Comparison of ENCODE assay signal across 8 cellular contexts in genomic region chr11:75492181-75492820, GRCh38. TPM values are rescaled to one million over a fixed set of nuclear protein-coding genes. Genes with fewer than 3 reads are reported as not detected.
A peak's percentile ranks its signal among the peaks of the same experiment; 100 is the strongest.
DNase-seq lines count a peak whose midpoint lies in the region; ATAC-seq, FAIRE-seq and TF ChIP-seq lines count a peak whose summit lies in the region.

No MANE protein-coding gene starts in this region.

- H3K79me2 ChIP-seq in MM.1S (ENCODE audit: low read length) (no peaks in the 10 kb centered on the region), keratinocyte (ENCODE audit: control insufficient read depth, insufficient read depth, low read length) (no peaks in the 10 kb centered on the region)

- ATAC-seq in activated CD8-positive, alpha-beta T cell treated with anti-CD3 and anti-CD28 coated beads for 36 hours, result peak; percentile 99
- ATAC-seq in upper lobe of right lung (peak; percentile 37), GM18867 (IDR thresholded peaks at IDR 0.05; ENCODE audit: unreplicated experiment) (no peak)

- no peaks in the 10 kb centered on the region for H3K27me3 Mint-ChIP-seq in activated CD8-positive, alpha-beta T cell treated with anti-CD3 and anti-CD28 coated beads for 36 hours

- dilution Hi-C loops in keratinocyte (cut with MboI; ENCODE audit: extremely low pct_ligation_motif_present, low sequenced_read_pairs), result no loop called here

- no peak overlapping the region for H3K27ac ChIP-seq in MM.1S (ENCODE audit: low read length)
- H3K27ac ChIP-seq in keratinocyte (ENCODE audit: control insufficient read depth, insufficient read depth, low read length), result no peak overlapping the region
- H3K27ac ChIP-seq in upper lobe of right lung, result no peak overlapping the region

- DNase-seq in MM.1S (no peak), keratinocyte (ENCODE audit: low read depth, low spot score) (no peak), upper lobe of right lung (no peak), H7 (no peak), HAP-1 (ENCODE audit: low spot score in 2 of 2) (no peak)
- peak; percentile 78 for DNase-seq in activated CD8-positive, alpha-beta T cell treated with anti-CD3 and anti-CD28 coated beads for 36 hours

- H3K9me1 ChIP-seq in keratinocyte (ENCODE audit: control insufficient read depth, extremely low read depth, insufficient read depth, low read length), result no peaks in the 10 kb centered on the region

- H3K9me3 Mint-ChIP-seq in activated CD8-positive, alpha-beta T cell treated with anti-CD3 and anti-CD28 coated beads for 36 hours, result no peaks in the 10 kb centered on the region

- TF ChIP-seq CTCF in MM.1S (IDR thresholded peaks at IDR 0.05; ENCODE audit: low read length) (no peak), keratinocyte (optimal IDR thresholded peaks at IDR 0.05 in 1 of 3, IDR thresholded peaks at IDR 0.05 in 1 of 3, conservative IDR thresholded peaks at IDR 0.05 in 1 of 3; ENCODE audit: extremely low read depth in 1 of 3, insufficient read depth in 2 of 3, low read length in 3 of 3) (no peak), upper lobe of right lung (IDR thresholded peaks at IDR 0.05) (no peak)
- no peak for TF ChIP-seq CTCF in activated CD8-positive, alpha-beta T cell treated with anti-CD3 and anti-CD28 coated beads for 36 hours (IDR thresholded peaks at IDR 0.05)

- in situ Hi-C loops in HAP-1 (cut with MboI; ENCODE audit: low sequenced_read_pairs), result no loop called here

- intact Hi-C loops in activated CD8-positive, alpha-beta T cell treated with anti-CD3 and anti-CD28 coated beads for 36 hours (cut with micrococcal nuclease), result no loop called here
- intact Hi-C loops in upper lobe of right lung (cut with DNase I), result no loop called here

- no peaks in the 10 kb centered on the region for H3K9me3 ChIP-seq in MM.1S (replicated peaks; ENCODE audit: insufficient read depth, low read length)
- no peaks in the 10 kb centered on the region for H3K9me3 ChIP-seq in keratinocyte (ENCODE audit: control insufficient read depth, low read depth, low read length)
- no peaks in the 10 kb centered on the region for H3K9me3 ChIP-seq in upper lobe of right lung
- H3K9me3 ChIP-seq in HAP-1, result no peaks in the 10 kb centered on the region

- H3K4me1 Mint-ChIP-seq in activated CD8-positive, alpha-beta T cell treated with anti-CD3 and anti-CD28 coated beads for 36 hours (ENCODE audit: low read depth), result peaks cover 13% of the 10 kb centered on the region

- no peaks in the 10 kb centered on the region for H3K36me3 ChIP-seq in MM.1S (replicated peaks; ENCODE audit: insufficient read depth, low read length)
- no peaks in the 10 kb centered on the region for H3K36me3 ChIP-seq in keratinocyte (ENCODE audit: control insufficient read depth in 2 of 2, extremely low read depth in 1 of 2, insufficient read depth in 2 of 2, low read length in 2 of 2)
- H3K36me3 ChIP-seq in upper lobe of right lung, result no peaks in the 10 kb centered on the region
- no peaks in the 10 kb centered on the region for H3K36me3 ChIP-seq in H7 (replicated peaks; ENCODE audit: control insufficient read depth, insufficient read depth, low read length)
- no peaks in the 10 kb centered on the region for H3K36me3 ChIP-seq in HAP-1 (replicated peaks)

- H3K27me3 ChIP-seq in MM.1S (replicated peaks; ENCODE audit: insufficient read depth, low read length) (no peaks in the 10 kb centered on the region), keratinocyte (ENCODE audit: control insufficient read depth, extremely low read depth, insufficient read depth, low read length) (no peaks in the 10 kb centered on the region), upper lobe of right lung (no peaks in the 10 kb centered on the region), H7 (ENCODE audit: control insufficient read depth, insufficient read depth, low read length) (no peaks in the 10 kb centered on the region), HAP-1 (ENCODE audit: low read depth) (no peaks in the 10 kb centered on the region)

- H3K27ac Mint-ChIP-seq in activated CD8-positive, alpha-beta T cell treated with anti-CD3 and anti-CD28 coated beads for 36 hours, result peak overlapping the region; percentile 86

- peak overlapping the region; percentile 27; the same call in 1 of the 2 replicates for H3K4me2 ChIP-seq in MM.1S (ENCODE audit: low read depth, low read length)
- peak overlapping the region; percentile 1 for H3K4me2 ChIP-seq in keratinocyte (ENCODE audit: control insufficient read depth, extremely low read depth, insufficient read depth, low read depth, low read length)

- H3K9me2 ChIP-seq in MM.1S (replicated peaks; ENCODE audit: insufficient read depth, low read length), result no peaks in the 10 kb centered on the region

- H3F3A ChIP-seq in MM.1S (ENCODE audit: insufficient read depth, low read length), result no peaks in the 10 kb centered on the region

- no peaks in the 10 kb centered on the region for H3K36me3 Mint-ChIP-seq in activated CD8-positive, alpha-beta T cell treated with anti-CD3 and anti-CD28 coated beads for 36 hours (ENCODE audit: low read depth)

- POLR2A ChIA-PET in activated CD8-positive, alpha-beta T cell treated with anti-CD3 and anti-CD28 coated beads for 36 hours (lab: Charles Lee), result interaction anchor here (1.0 to 1.6 kb wide), 4 partner anchors 16 to 83 kb away, joined by 3 to 5 read pairs (median 3); no protein-coding TSS in a partner anchor

- FAIRE-seq in keratinocyte (lab: Jason Lieb, UNC), result no peak

- peak overlapping the region; percentile 83 for H2AFZ ChIP-seq in MM.1S (ENCODE audit: low read length)
- H2AFZ ChIP-seq in keratinocyte (ENCODE audit: control insufficient read depth, low read length), result peak overlapping the region; percentile 17

- H3K4me3 ChIP-seq in MM.1S (ENCODE audit: low read length) (no peak overlapping the region), keratinocyte (ENCODE audit: control insufficient read depth in 2 of 3, extremely low read depth in 1 of 3, insufficient read depth in 2 of 3, low read depth in 1 of 3, low read length in 3 of 3) (no peak overlapping the region), upper lobe of right lung (no peak overlapping the region), H7 (ENCODE audit: insufficient read depth, low read depth, low read length) (no peak overlapping the region), HAP-1 (no peak overlapping the region)

- H3K9ac ChIP-seq in MM.1S (ENCODE audit: low read length) (no peak overlapping the region), keratinocyte (ENCODE audit: control insufficient read depth, extremely low read depth, insufficient read depth, low read length) (no peak overlapping the region)

- H4K20me1 ChIP-seq in MM.1S (ENCODE audit: insufficient read depth, low read length) (no peaks in the 10 kb centered on the region), keratinocyte (ENCODE audit: control insufficient read depth, extremely low read depth, insufficient read depth, low read length) (no peaks in the 10 kb centered on the region)

- H3K4me1 ChIP-seq in MM.1S (ENCODE audit: low read length), result peaks cover 5% of the 10 kb centered on the region
- H3K4me1 ChIP-seq in keratinocyte (ENCODE audit: control insufficient read depth, extremely low read depth, insufficient read depth, low read length), result peaks cover 16% of the 10 kb centered on the region
- H3K4me1 ChIP-seq in upper lobe of right lung, result peaks cover 2% of the 10 kb centered on the region
- H3K4me1 ChIP-seq in HAP-1, result no peaks in the 10 kb centered on the region

- CTCF ChIA-PET in activated CD8-positive, alpha-beta T cell treated with anti-CD3 and anti-CD28 coated beads for 36 hours (lab: Charles Lee), result interaction anchor here (1.0 to 1.8 kb wide), 3 partner anchors 10 to 48 kb away, joined by 3 to 5 read pairs (median 3); partner anchors contain the start of gene GDPD5

- peak; percentile 34 for TF ChIP-seq POLR2A in GM19099 (IDR thresholded peaks at IDR 0.05; ENCODE audit: extremely low read depth, insufficient read length, low read depth)

- peak overlapping the region; percentile 64 for H3K4me3 Mint-ChIP-seq in activated CD8-positive, alpha-beta T cell treated with anti-CD3 and anti-CD28 coated beads for 36 hours

RNA-seq across cellular contexts. Expression of gene GDPD5, which starts 33.4 kb away (rescaled TPM):
- 10 to 100 TPM in 1 of 2 experiments, 1 to 10 TPM in 1; 7.8 to 11.0 TPM for total RNA-seq in activated CD8-positive, alpha-beta T cell treated with anti-CD3 and anti-CD28 coated beads for 36 hours
- 2.1 to 4.0 TPM (median 3.1 TPM) in 3 replicates for polyA plus RNA-seq in keratinocyte
- polyA plus RNA-seq in keratinocyte (2011; ENCODE audit: low read depth), result 0.45 TPM
- 1.7 and 2.9 TPM in 2 replicates for polyA plus RNA-seq in keratinocyte (2011; cell fraction: cytosol; rRNA removed)
- 9.3 and 14.4 TPM in 2 replicates for polyA plus RNA-seq in keratinocyte (2011; cell fraction: nucleus; rRNA removed)
- polyA plus RNA-seq in keratinocyte (2012; ENCODE audit: low replicate concordance), result 0.83 and 6.4 TPM in 2 replicates
- polyA minus RNA-seq in keratinocyte, result 5.0 to 24.4 TPM (median 6.7 TPM) in 3 replicates
- 8.6 TPM for polyA minus RNA-seq in keratinocyte (2011; cell fraction: cytosol; rRNA and poly(A)+ RNA removed)
- polyA minus RNA-seq in keratinocyte (2011; cell fraction: nucleus; rRNA and poly(A)+ RNA removed), result 9.1 and 13.0 TPM in 2 replicates
- 19.3 TPM for total RNA-seq in upper lobe of right lung
- 11.2 and 12.5 TPM in 2 replicates for total RNA-seq in H7 (2014; rRNA removed; shearing (Covaris generic))

RNA-seq across cellular contexts. Expression of gene KLHL35, which starts 59.3 kb away (rescaled TPM):
- under 1 TPM; 0.16 to 0.77 TPM for total RNA-seq in activated CD8-positive, alpha-beta T cell treated with anti-CD3 and anti-CD28 coated beads for 36 hours
- 0.43 to 1.0 TPM (median 0.58 TPM) in 3 replicates for polyA plus RNA-seq in keratinocyte
- not detected for polyA plus RNA-seq in keratinocyte (2011; ENCODE audit: low read depth)
- 0.28 and 0.83 TPM in 2 replicates for polyA plus RNA-seq in keratinocyte (2011; cell fraction: cytosol; rRNA removed)
- polyA plus RNA-seq in keratinocyte (2011; cell fraction: nucleus; rRNA removed), result 1.4 and 2.0 TPM in 2 replicates
- polyA plus RNA-seq in keratinocyte (2012; ENCODE audit: low replicate concordance), result 0.93 and 1.0 TPM in 2 replicates
- polyA minus RNA-seq in keratinocyte, result 0.22 to 0.33 TPM (median 0.26 TPM) in 3 replicates
- polyA minus RNA-seq in keratinocyte (2011; cell fraction: cytosol; rRNA and poly(A)+ RNA removed), result 1.3 TPM
- polyA minus RNA-seq in keratinocyte (2011; cell fraction: nucleus; rRNA and poly(A)+ RNA removed), result 0.84 and 1.8 TPM in 2 replicates
- total RNA-seq in upper lobe of right lung, result 3.4 TPM
- total RNA-seq in H7 (2014; rRNA removed; shearing (Covaris generic)), result 1.2 and 2.7 TPM in 2 replicates
